ENCODE assay signal across 10 cellular contexts in the genomic region with DNA sequence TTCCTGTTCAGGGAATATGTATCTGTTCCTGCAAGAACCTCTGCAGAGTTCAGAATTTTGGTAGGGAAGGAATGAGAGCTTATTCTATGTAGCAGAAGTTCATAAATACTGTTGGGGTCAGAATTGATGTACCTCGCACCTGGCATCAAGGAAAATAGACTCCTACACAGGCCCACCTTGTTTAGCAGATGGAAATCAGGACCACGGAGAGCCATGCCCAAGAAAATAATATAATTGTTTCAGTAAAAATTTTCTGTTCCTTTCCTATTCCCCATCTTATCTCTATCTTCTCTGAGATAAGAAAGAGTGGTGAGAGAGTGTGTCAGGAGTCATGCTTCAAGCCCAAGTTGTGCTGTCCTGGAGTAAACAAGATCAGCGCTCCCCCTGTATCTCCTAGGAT.
"Had no signal": no experiment of that assay in that cellular context is flagged by ENCODE, and none has a peak within 500 bp of the region (broad histone marks: within the 10 kb centered on the region; RNA-seq: fewer than 3 reads in every experiment).

No MANE protein-coding gene starts in this region.

- H3K4me3 ChIP-seq: GM23248, HAP-1 had no signal

- DNase-seq: GM23248, GOT3, H7, H9, HCEC 1CT, HFFc6 had no signal

- H3K9me3 ChIP-seq: HAP-1 had no signal

- H2AFZ ChIP-seq: GM23248 had no signal

- H3K9ac ChIP-seq: GM23248 had no signal

- H3K27ac ChIP-seq: GM23248 had no signal

- ATAC-seq: HCT116 had no signal

- FAIRE-seq: H1, H54 had no signal

- H3K4me3 Mint-ChIP-seq: H9, HFFc6 had no signal

- H3K27ac Mint-ChIP-seq: H9, HFFc6 had no signal

- H3K36me3 ChIP-seq: HAP-1 had no signal

- H3K4me1 ChIP-seq: HAP-1 had no signal
